Comparison of ENCODE assay signal across 9 cellular contexts in genomic region chr4:89929425-89930272, GRCh38.
DNase-seq lines count a peak whose midpoint lies in the region; ATAC-seq lines count a peak whose summit lies in the region.
"Had no signal": no experiment of that assay in that cellular context is flagged by ENCODE, and none has a peak within 500 bp of the region (broad histone marks: within the 10 kb centered on the region; RNA-seq: fewer than 3 reads in every experiment).

No MANE protein-coding gene starts in this region.

- ATAC-seq in HG02885 (IDR thresholded peaks at IDR 0.05; ENCODE audit: poor library complexity, unreplicated experiment), result peak; percentile 68
- peak; percentile 65 for ATAC-seq in stimulated activated effector memory CD8-positive, alpha-beta T cell treated with anti-CD3 and anti-CD28 coated beads, Interleukin-12 subunit alpha, Interleukin-12 subunit beta, amount 100 ng/mL, for 72 hours

- peak overlapping the region; percentile 55 for H3K27ac Mint-ChIP-seq in T-helper 2 cell treated with Interferon-gamma antibody and Interleukin-4, amounts not matched to agents 5 μg/mL and 100 μg/mL, for 36 hours
- H3K27ac Mint-ChIP-seq in stimulated activated effector memory CD8-positive, alpha-beta T cell treated with anti-CD3 and anti-CD28 coated beads, Interleukin-12 subunit alpha, Interleukin-12 subunit beta, amount 100 ng/mL, for 72 hours, result no peak overlapping the region
- H3K27ac Mint-ChIP-seq: activated T-helper 1 cell treated with anti-CD3 and anti-CD28 coated beads, Interleukin-12 subunit alpha, Interleukin-12 subunit beta, Interleukin-2, Interleukin-4 antibody, amounts not matched to agents 30 ng/mL and 10 ng/mL and 1 ng/mL, durations not matched to agents 14 hours and 24 hours and 36 hours had no signal

- DNase-seq in activated naive CD4-positive, alpha-beta T cell treated with Interleukin-2 at 50 U/mL for 16 hours, result peak; percentile 5
- no peak for DNase-seq in activated naive CD4-positive, alpha-beta T cell treated with anti-CD3 and anti-CD28 coated beads, Interleukin-2, amount 50 U/mL, for 16 hours
- no peak for DNase-seq in T-helper 2 cell treated with Interferon-gamma antibody and Interleukin-4, amounts not matched to agents 5 μg/mL and 100 μg/mL, for 36 hours (ENCODE audit: low spot score)
- DNase-seq in stimulated activated effector memory CD8-positive, alpha-beta T cell treated with anti-CD3 and anti-CD28 coated beads, Interleukin-12 subunit alpha, Interleukin-12 subunit beta, amount 100 ng/mL, for 72 hours (ENCODE audit: low spot score in 2 of 2), result no peak
- no peak for DNase-seq in NCI-H2029 treated with DMSO at 0.1 percent for 48 hours (lab: John Stamatoyannopoulos, UW)
- DNase-seq in NOMO-1 treated with DMSO at 0.1 percent for 48 hours (lab: John Stamatoyannopoulos, UW; ENCODE audit: unreplicated experiment), result no peak
- no peak for DNase-seq in NCI-H345 (lab: John Stamatoyannopoulos, UW)

- H3K4me1 Mint-ChIP-seq in T-helper 2 cell treated with Interferon-gamma antibody and Interleukin-4, amounts not matched to agents 5 μg/mL and 100 μg/mL, for 36 hours (ENCODE audit: low read depth), result peaks cover 14% of the 10 kb centered on the region
- H3K4me1 Mint-ChIP-seq in stimulated activated effector memory CD8-positive, alpha-beta T cell treated with anti-CD3 and anti-CD28 coated beads, Interleukin-12 subunit alpha, Interleukin-12 subunit beta, amount 100 ng/mL, for 72 hours, result peaks cover 12% of the 10 kb centered on the region

- H3K4me3 Mint-ChIP-seq in T-helper 2 cell treated with Interferon-gamma antibody and Interleukin-4, amounts not matched to agents 5 μg/mL and 100 μg/mL, for 36 hours, result peak overlapping the region; percentile 63
- H3K4me3 Mint-ChIP-seq in stimulated activated effector memory CD8-positive, alpha-beta T cell treated with anti-CD3 and anti-CD28 coated beads, Interleukin-12 subunit alpha, Interleukin-12 subunit beta, amount 100 ng/mL, for 72 hours, result peak overlapping the region; percentile 18
- H3K4me3 Mint-ChIP-seq: activated T-helper 1 cell treated with anti-CD3 and anti-CD28 coated beads, Interleukin-12 subunit alpha, Interleukin-12 subunit beta, Interleukin-2, Interleukin-4 antibody, amounts not matched to agents 30 ng/mL and 10 ng/mL and 1 ng/mL, durations not matched to agents 14 hours and 24 hours and 36 hours had no signal

- H3K27me3 Mint-ChIP-seq in T-helper 2 cell treated with Interferon-gamma antibody and Interleukin-4, amounts not matched to agents 5 μg/mL and 100 μg/mL, for 36 hours (ENCODE audit: low read depth), result peaks cover 2% of the 10 kb centered on the region

- no peaks in the 10 kb centered on the region for H3K9me3 Mint-ChIP-seq in T-helper 2 cell treated with Interferon-gamma antibody and Interleukin-4, amounts not matched to agents 5 μg/mL and 100 μg/mL, for 36 hours
- H3K9me3 Mint-ChIP-seq in stimulated activated effector memory CD8-positive, alpha-beta T cell treated with anti-CD3 and anti-CD28 coated beads, Interleukin-12 subunit alpha, Interleukin-12 subunit beta, amount 100 ng/mL, for 72 hours, result no peaks in the 10 kb centered on the region
- H3K9me3 Mint-ChIP-seq: activated T-helper 1 cell treated with anti-CD3 and anti-CD28 coated beads, Interleukin-12 subunit alpha, Interleukin-12 subunit beta, Interleukin-2, Interleukin-4 antibody, amounts not matched to agents 30 ng/mL and 10 ng/mL and 1 ng/mL, durations not matched to agents 14 hours and 24 hours and 36 hours had no signal

- no peaks in the 10 kb centered on the region for H3K36me3 Mint-ChIP-seq in T-helper 2 cell treated with Interferon-gamma antibody and Interleukin-4, amounts not matched to agents 5 μg/mL and 100 μg/mL, for 36 hours (ENCODE audit: low read depth)
- no peaks in the 10 kb centered on the region for H3K36me3 Mint-ChIP-seq in stimulated activated effector memory CD8-positive, alpha-beta T cell treated with anti-CD3 and anti-CD28 coated beads, Interleukin-12 subunit alpha, Interleukin-12 subunit beta, amount 100 ng/mL, for 72 hours
